Comparison of ENCODE assay signal across 1 cellular context in the genomic region with DNA sequence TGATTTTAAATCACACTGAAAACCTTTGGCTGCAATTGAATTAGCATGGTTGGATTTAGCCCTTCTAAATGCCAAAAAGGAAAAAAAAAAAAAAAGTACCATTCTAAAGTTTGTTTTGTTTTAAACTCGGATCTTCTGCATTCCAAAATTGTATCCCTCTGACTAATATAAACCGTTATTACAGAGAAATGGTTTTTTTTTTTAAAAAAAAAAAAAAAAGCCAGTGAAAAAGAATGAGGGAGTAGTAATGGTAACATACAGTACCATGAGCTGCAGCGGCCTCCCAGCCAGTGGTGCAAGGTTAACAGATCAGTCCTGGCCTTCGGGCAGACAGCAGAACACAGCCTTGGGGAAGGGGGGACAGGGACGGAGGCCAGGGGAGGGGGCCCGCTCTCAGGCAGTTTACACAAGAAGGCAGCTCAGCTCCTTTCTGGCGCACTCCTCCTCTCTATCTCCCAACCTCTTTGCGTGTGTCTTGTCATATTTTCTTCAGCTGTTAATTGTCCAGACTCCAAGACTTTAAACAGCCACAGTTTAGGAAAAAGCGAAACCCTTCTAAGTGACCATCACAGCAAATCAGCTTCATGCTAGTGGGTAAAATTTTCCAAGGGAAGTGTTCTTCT.
TF ChIP-seq lines count a peak whose summit lies in the region.

No MANE protein-coding gene starts in this region.

TF ChIP-seq in GM12878, 131 proteins besides CTCF, POLR2A, EP300 and RAD21 (continued from another document):
- TF ChIP-seq, protein P1, sequence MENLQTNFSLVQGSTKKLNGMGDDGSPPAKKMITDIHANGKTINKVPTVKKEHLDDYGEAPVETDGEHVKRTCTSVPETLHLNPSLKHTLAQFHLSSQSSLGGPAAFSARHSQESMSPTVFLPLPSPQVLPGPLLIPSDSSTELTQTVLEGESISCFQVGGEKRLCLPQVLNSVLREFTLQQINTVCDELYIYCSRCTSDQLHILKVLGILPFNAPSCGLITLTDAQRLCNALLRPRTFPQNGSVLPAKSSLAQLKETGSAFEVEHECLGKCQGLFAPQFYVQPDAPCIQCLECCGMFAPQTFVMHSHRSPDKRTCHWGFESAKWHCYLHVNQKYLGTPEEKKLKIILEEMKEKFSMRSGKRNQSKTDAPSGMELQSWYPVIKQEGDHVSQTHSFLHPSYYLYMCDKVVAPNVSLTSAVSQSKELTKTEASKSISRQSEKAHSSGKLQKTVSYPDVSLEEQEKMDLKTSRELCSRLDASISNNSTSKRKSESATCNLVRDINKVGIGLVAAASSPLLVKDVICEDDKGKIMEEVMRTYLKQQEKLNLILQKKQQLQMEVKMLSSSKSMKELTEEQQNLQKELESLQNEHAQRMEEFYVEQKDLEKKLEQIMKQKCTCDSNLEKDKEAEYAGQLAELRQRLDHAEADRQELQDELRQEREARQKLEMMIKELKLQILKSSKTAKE (IDR thresholded peaks at IDR 0.05; ENCODE audit: low read depth, poor library complexity, severe bottlenecking), result no peak
- TF ChIP-seq RCOR1 (conservative IDR thresholded peaks at IDR 0.05; ENCODE audit: low read depth, low read length), result no peak
- TF ChIP-seq NFYA (IDR thresholded peaks at IDR 0.05; ENCODE audit: borderline replicate concordance, low read depth, low read length), result no peak
- TF ChIP-seq ZNF207 (IDR thresholded peaks at IDR 0.05; ENCODE audit: borderline replicate concordance), result no peak
